In the genomic region with DNA sequence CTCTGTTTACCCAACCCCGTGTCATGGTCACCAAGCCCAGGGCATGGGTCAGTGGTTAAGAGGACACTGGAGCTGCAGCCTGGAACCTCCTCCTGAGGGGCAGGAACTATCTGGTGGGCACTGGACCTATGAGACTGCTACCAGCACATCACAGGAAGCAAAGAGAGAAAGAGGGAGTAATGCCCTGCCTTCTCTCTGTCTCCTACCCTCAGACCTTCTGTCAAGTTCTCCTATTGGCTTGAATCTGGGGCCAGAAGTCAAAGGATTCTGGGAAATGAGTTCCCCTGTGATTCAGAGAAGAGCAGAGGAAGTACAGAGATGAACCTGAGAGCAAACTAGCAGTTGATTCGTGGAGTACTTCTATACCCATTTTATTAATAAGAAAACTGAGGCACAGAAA, we compare ENCODE assay signal across 23 cellular contexts.
"Had no signal": no experiment of that assay in that cellular context is flagged by ENCODE, and none has a peak within 500 bp of the region (broad histone marks: within the 10 kb centered on the region; RNA-seq: fewer than 3 reads in every experiment).

No MANE protein-coding gene starts in this region.

- H3K27ac Mint-ChIP-seq: memory B cell; natural killer cell; neural progenitor cell; progenitor cell of endocrine pancreas; stimulated activated effector memory CD8-positive, alpha-beta T cell treated with anti-CD3 and anti-CD28 coated beads, Interleukin-12 subunit alpha, Interleukin-12 subunit beta, amount 100 ng/mL, for 72 hours; type B pancreatic cell had no signal

- H3K36me3 Mint-ChIP-seq: memory B cell; natural killer cell; neural progenitor cell; stimulated activated effector memory CD8-positive, alpha-beta T cell treated with anti-CD3 and anti-CD28 coated beads, Interleukin-12 subunit alpha, Interleukin-12 subunit beta, amount 100 ng/mL, for 72 hours; type B pancreatic cell had no signal

- H3K4me3 Mint-ChIP-seq: memory B cell; natural killer cell; neural progenitor cell; stimulated activated effector memory CD8-positive, alpha-beta T cell treated with anti-CD3 and anti-CD28 coated beads, Interleukin-12 subunit alpha, Interleukin-12 subunit beta, amount 100 ng/mL, for 72 hours; type B pancreatic cell had no signal

- H3K27ac ChIP-seq: heart left ventricle, hepatocyte, lower lobe of right lung, neural progenitor cell, parathyroid adenoma, right atrium auricular region, stomach, testis, tibial artery had no signal

- H3K27me3 Mint-ChIP-seq: progenitor cell of endocrine pancreas had no signal

- H3K4me1 Mint-ChIP-seq: memory B cell; natural killer cell; stimulated activated effector memory CD8-positive, alpha-beta T cell treated with anti-CD3 and anti-CD28 coated beads, Interleukin-12 subunit alpha, Interleukin-12 subunit beta, amount 100 ng/mL, for 72 hours had no signal

- H3K9me3 Mint-ChIP-seq: memory B cell; natural killer cell; neural progenitor cell; stimulated activated effector memory CD8-positive, alpha-beta T cell treated with anti-CD3 and anti-CD28 coated beads, Interleukin-12 subunit alpha, Interleukin-12 subunit beta, amount 100 ng/mL, for 72 hours; type B pancreatic cell had no signal

- ATAC-seq: heart left ventricle; left colon; left ventricle myocardium superior; lower lobe of right lung; natural killer cell; sciatic nerve; stimulated activated effector memory CD8-positive, alpha-beta T cell treated with anti-CD3 and anti-CD28 coated beads, Interleukin-12 subunit alpha, Interleukin-12 subunit beta, amount 100 ng/mL, for 72 hours had no signal

- DNase-seq: cerebellar nuclear complex; dorsolateral prefrontal cortex; effector CD4-positive, alpha-beta T cell; heart left ventricle; left colon; left ventricle myocardium superior; lower lobe of right lung; natural killer cell; stimulated activated CD4-positive, alpha-beta T cell treated with anti-CD3 and anti-CD28 coated beads, Interleukin-2, amount 100 ng/mL, for 24 hours; stimulated activated CD4-positive, alpha-beta T cell treated with anti-CD3 and anti-CD28 coated beads, Interleukin-4, amount 100 ng/mL, for 24 hours; stimulated activated naive CD4-positive, alpha-beta T cell treated with Interleukin-2 at 50 U/mL for 16 hours; stomach; testis; tibial artery had no signal
